ENCODE assay signal across 1 cellular context in the genomic region with DNA sequence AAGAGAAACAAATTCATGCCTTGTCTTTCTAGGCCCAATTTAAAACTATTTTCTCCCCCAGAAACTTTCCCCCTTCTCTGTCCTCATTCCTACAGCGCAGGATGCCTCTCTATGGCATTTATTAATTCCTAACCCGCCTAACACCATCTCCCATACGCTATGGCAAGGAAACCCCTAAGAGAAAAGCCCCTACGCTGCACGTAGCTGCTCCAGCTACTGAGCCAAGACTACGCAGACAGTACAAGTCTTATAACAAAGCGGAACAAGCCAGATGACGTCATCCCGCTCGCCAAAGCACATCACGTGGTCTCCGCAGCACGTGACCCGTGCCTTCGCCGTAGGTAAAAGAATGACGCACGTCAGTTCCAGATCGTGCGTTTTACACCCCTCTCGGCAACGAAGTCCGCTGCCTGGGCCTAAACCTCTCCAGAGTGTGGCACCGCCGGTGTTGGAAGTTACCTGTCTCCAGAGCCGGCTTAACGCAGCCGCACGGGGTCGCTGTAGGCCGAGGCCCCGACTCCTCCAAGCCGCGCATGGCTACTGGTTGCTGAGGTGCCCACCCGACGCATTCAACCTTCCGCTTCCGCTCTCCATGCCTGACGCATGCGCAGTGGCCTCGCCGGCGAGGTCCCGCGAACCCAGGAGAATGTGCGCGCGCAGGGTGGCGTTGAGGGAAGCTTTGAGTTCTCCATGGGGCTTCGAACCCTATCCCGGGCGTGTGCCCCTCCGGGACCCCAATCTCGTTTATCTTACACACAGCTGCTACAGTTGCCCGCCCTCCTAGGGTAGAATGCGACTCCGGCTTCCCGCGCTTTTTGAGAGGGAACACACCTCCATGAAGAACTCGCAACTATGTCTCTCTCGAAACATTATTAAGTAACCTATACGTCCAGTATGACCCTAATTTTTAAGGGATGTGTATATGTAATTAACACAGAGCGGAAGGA.
TF ChIP-seq lines count a peak whose summit lies in the region.

TSS of gene TRMO (minus strand) at position 542 of the 947 bp plus-strand sequence. CDS start at position 535, 7 bp downstream.

TF ChIP-seq in K562, 482 proteins besides CTCF, POLR2A, EP300 and RAD21 (continued from another document and continues in another):
- TF ChIP-seq, protein P1, sequence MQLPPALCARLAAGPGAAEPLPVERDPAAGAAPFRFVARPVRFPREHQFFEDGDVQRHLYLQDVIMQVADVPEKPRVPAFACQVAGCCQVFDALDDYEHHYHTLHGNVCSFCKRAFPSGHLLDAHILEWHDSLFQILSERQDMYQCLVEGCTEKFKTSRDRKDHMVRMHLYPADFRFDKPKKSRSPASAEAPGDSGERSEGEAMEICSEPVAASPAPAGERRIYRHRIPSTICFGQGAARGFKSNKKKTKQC (CRISPR knock-in tag; IDR thresholded peaks at IDR 0.05): peak; percentile 93
- TF ChIP-seq HDAC6 (IDR thresholded peaks at IDR 0.05; ENCODE audit: low read depth, low read length) (no peak), POLR2AphosphoS2 (IDR thresholded peaks at IDR 0.05; ENCODE audit: low read length) (peak; percentile 84), ELK3 (CRISPR knock-in tag; IDR thresholded peaks at IDR 0.05) (no peak), ATF7 (IDR thresholded peaks at IDR 0.05) (peak; percentile 100), FOXA3 (CRISPR knock-in tag; conservative IDR thresholded peaks at IDR 0.05 in 1 of 2, IDR thresholded peaks at IDR 0.05 in 1 of 2) (peak; percentile 5 to 60; a peak in 2 of 4 replicates), KLF10 (CRISPR knock-in tag; IDR thresholded peaks at IDR 0.05) (no peak), ATF3 (IDR thresholded peaks at IDR 0.05) (peak; percentile 100), ATF3 (CRISPR knock-in tag; conservative IDR thresholded peaks at IDR 0.05) (peak; percentile 100), XRCC3 (IDR thresholded peaks at IDR 0.05) (no peak), ZBTB8A (IDR thresholded peaks at IDR 0.05; ENCODE audit: partially characterized antibody) (no peak), RAD51 (IDR thresholded peaks at IDR 0.05; ENCODE audit: borderline replicate concordance, low read depth) (peak; percentile 100), NFE2 (IDR thresholded peaks at IDR 0.05; ENCODE audit: low read depth) (peak; percentile 29; the same call in 1 of the 2 replicates), NRF1 (conservative IDR thresholded peaks at IDR 0.05 in 1 of 2, IDR thresholded peaks at IDR 0.05 in 1 of 2) (peak; percentile 99 to 100), BHLHE40 (IDR thresholded peaks at IDR 0.05; ENCODE audit: low read length) (peak; percentile 98), XRCC4 (IDR thresholded peaks at IDR 0.05; ENCODE audit: extremely low read depth, insufficient read depth, insufficient read length) (no peak), BRD4 (IDR thresholded peaks at IDR 0.05) (0 out of 2 replicates have a peak, but pooled peaks have one; percentile 20), ZEB2 (IDR thresholded peaks at IDR 0.05) (peak; percentile 77), ZNF778 (CRISPR knock-in tag; IDR thresholded peaks at IDR 0.05) (no peak), RB1 (IDR thresholded peaks at IDR 0.05; ENCODE audit: low read depth) (no peak), MXI1 (IDR thresholded peaks at IDR 0.05; ENCODE audit: low read depth, low read length) (0 out of 2 replicates have a peak, but pooled peaks have one; percentile 60)
- TF ChIP-seq, protein P2, sequence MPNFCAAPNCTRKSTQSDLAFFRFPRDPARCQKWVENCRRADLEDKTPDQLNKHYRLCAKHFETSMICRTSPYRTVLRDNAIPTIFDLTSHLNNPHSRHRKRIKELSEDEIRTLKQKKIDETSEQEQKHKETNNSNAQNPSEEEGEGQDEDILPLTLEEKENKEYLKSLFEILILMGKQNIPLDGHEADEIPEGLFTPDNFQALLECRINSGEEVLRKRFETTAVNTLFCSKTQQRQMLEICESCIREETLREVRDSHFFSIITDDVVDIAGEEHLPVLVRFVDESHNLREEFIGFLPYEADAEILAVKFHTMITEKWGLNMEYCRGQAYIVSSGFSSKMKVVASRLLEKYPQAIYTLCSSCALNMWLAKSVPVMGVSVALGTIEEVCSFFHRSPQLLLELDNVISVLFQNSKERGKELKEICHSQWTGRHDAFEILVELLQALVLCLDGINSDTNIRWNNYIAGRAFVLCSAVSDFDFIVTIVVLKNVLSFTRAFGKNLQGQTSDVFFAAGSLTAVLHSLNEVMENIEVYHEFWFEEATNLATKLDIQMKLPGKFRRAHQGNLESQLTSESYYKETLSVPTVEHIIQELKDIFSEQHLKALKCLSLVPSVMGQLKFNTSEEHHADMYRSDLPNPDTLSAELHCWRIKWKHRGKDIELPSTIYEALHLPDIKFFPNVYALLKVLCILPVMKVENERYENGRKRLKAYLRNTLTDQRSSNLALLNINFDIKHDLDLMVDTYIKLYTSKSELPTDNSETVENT (CRISPR knock-in tag; IDR thresholded peaks at IDR 0.05): peak; percentile 37; the same call in 1 of the 2 replicates
- TF ChIP-seq, protein P3, sequence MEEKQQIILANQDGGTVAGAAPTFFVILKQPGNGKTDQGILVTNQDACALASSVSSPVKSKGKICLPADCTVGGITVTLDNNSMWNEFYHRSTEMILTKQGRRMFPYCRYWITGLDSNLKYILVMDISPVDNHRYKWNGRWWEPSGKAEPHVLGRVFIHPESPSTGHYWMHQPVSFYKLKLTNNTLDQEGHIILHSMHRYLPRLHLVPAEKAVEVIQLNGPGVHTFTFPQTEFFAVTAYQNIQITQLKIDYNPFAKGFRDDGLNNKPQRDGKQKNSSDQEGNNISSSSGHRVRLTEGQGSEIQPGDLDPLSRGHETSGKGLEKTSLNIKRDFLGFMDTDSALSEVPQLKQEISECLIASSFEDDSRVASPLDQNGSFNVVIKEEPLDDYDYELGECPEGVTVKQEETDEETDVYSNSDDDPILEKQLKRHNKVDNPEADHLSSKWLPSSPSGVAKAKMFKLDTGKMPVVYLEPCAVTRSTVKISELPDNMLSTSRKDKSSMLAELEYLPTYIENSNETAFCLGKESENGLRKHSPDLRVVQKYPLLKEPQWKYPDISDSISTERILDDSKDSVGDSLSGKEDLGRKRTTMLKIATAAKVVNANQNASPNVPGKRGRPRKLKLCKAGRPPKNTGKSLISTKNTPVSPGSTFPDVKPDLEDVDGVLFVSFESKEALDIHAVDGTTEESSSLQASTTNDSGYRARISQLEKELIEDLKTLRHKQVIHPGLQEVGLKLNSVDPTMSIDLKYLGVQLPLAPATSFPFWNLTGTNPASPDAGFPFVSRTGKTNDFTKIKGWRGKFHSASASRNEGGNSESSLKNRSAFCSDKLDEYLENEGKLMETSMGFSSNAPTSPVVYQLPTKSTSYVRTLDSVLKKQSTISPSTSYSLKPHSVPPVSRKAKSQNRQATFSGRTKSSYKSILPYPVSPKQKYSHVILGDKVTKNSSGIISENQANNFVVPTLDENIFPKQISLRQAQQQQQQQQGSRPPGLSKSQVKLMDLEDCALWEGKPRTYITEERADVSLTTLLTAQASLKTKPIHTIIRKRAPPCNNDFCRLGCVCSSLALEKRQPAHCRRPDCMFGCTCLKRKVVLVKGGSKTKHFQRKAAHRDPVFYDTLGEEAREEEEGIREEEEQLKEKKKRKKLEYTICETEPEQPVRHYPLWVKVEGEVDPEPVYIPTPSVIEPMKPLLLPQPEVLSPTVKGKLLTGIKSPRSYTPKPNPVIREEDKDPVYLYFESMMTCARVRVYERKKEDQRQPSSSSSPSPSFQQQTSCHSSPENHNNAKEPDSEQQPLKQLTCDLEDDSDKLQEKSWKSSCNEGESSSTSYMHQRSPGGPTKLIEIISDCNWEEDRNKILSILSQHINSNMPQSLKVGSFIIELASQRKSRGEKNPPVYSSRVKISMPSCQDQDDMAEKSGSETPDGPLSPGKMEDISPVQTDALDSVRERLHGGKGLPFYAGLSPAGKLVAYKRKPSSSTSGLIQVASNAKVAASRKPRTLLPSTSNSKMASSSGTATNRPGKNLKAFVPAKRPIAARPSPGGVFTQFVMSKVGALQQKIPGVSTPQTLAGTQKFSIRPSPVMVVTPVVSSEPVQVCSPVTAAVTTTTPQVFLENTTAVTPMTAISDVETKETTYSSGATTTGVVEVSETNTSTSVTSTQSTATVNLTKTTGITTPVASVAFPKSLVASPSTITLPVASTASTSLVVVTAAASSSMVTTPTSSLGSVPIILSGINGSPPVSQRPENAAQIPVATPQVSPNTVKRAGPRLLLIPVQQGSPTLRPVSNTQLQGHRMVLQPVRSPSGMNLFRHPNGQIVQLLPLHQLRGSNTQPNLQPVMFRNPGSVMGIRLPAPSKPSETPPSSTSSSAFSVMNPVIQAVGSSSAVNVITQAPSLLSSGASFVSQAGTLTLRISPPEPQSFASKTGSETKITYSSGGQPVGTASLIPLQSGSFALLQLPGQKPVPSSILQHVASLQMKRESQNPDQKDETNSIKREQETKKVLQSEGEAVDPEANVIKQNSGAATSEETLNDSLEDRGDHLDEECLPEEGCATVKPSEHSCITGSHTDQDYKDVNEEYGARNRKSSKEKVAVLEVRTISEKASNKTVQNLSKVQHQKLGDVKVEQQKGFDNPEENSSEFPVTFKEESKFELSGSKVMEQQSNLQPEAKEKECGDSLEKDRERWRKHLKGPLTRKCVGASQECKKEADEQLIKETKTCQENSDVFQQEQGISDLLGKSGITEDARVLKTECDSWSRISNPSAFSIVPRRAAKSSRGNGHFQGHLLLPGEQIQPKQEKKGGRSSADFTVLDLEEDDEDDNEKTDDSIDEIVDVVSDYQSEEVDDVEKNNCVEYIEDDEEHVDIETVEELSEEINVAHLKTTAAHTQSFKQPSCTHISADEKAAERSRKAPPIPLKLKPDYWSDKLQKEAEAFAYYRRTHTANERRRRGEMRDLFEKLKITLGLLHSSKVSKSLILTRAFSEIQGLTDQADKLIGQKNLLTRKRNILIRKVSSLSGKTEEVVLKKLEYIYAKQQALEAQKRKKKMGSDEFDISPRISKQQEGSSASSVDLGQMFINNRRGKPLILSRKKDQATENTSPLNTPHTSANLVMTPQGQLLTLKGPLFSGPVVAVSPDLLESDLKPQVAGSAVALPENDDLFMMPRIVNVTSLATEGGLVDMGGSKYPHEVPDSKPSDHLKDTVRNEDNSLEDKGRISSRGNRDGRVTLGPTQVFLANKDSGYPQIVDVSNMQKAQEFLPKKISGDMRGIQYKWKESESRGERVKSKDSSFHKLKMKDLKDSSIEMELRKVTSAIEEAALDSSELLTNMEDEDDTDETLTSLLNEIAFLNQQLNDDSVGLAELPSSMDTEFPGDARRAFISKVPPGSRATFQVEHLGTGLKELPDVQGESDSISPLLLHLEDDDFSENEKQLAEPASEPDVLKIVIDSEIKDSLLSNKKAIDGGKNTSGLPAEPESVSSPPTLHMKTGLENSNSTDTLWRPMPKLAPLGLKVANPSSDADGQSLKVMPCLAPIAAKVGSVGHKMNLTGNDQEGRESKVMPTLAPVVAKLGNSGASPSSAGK (IDR thresholded peaks at IDR 0.05): peak; percentile 96
- TF ChIP-seq, protein P4, sequence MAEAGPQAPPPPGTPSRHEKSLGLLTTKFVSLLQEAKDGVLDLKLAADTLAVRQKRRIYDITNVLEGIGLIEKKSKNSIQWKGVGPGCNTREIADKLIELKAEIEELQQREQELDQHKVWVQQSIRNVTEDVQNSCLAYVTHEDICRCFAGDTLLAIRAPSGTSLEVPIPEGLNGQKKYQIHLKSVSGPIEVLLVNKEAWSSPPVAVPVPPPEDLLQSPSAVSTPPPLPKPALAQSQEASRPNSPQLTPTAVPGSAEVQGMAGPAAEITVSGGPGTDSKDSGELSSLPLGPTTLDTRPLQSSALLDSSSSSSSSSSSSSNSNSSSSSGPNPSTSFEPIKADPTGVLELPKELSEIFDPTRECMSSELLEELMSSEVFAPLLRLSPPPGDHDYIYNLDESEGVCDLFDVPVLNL (CRISPR knock-in tag; IDR thresholded peaks at IDR 0.05; ENCODE audit: low read depth): peak; percentile 74; the same call in 1 of the 2 replicates
- TF ChIP-seq, protein P5, sequence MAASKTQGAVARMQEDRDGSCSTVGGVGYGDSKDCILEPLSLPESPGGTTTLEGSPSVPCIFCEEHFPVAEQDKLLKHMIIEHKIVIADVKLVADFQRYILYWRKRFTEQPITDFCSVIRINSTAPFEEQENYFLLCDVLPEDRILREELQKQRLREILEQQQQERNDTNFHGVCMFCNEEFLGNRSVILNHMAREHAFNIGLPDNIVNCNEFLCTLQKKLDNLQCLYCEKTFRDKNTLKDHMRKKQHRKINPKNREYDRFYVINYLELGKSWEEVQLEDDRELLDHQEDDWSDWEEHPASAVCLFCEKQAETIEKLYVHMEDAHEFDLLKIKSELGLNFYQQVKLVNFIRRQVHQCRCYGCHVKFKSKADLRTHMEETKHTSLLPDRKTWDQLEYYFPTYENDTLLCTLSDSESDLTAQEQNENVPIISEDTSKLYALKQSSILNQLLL (CRISPR knock-in tag; IDR thresholded peaks at IDR 0.05; ENCODE audit: borderline replicate concordance): no peak
- TF ChIP-seq, protein P6, sequence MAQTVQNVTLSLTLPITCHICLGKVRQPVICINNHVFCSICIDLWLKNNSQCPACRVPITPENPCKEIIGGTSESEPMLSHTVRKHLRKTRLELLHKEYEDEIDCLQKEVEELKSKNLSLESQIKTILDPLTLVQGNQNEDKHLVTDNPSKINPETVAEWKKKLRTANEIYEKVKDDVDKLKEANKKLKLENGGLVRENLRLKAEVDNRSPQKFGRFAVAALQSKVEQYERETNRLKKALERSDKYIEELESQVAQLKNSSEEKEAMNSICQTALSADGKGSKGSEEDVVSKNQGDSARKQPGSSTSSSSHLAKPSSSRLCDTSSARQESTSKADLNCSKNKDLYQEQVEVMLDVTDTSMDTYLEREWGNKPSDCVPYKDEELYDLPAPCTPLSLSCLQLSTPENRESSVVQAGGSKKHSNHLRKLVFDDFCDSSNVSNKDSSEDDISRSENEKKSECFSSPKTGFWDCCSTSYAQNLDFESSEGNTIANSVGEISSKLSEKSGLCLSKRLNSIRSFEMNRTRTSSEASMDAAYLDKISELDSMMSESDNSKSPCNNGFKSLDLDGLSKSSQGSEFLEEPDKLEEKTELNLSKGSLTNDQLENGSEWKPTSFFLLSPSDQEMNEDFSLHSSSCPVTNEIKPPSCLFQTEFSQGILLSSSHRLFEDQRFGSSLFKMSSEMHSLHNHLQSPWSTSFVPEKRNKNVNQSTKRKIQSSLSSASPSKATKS (CRISPR knock-in tag; IDR thresholded peaks at IDR 0.05): peak; percentile 64; the same call in 1 of the 2 replicates
